ENCODE assay signal across 8 cellular contexts in genomic region chr1:116666090-116666489, GRCh38.
DNase-seq lines count a peak whose midpoint lies in the region; TF ChIP-seq lines count a peak whose summit lies in the region.

No MANE protein-coding gene starts in this region.

- H3K27ac Mint-ChIP-seq in T-helper 2 cell treated with Interferon-gamma antibody and Interleukin-4, amounts not matched to agents 5 μg/mL and 100 μg/mL, for 36 hours: no peak overlapping the region

- H3K27ac ChIP-seq in WERI-Rb-1 (no peak overlapping the region), iPS-20b (ENCODE audit: low read length) (no peak overlapping the region), skin epidermis (peak overlapping the region in 7 of 21 experiments; percentile 71 to 88 (median 85))

- H3K4me3 Mint-ChIP-seq in T-helper 2 cell treated with Interferon-gamma antibody and Interleukin-4, amounts not matched to agents 5 μg/mL and 100 μg/mL, for 36 hours: peak overlapping the region; percentile 76

- no peak overlapping the region; the same call in 1 of the 2 replicates for H3K9ac ChIP-seq in iPS-20b (ENCODE audit: low read depth, low read length)

- no peaks in the 10 kb centered on the region for H3K27me3 ChIP-seq in WERI-Rb-1 (ENCODE audit: insufficient read depth, low read depth, severe bottlenecking)
- peaks cover 22% of the 10 kb centered on the region for H3K27me3 ChIP-seq in iPS-20b (ENCODE audit: insufficient read depth, low read length)

- DNase-seq in T-helper 2 cell treated with Interferon-gamma antibody and Interleukin-4, amounts not matched to agents 5 μg/mL and 100 μg/mL, for 36 hours (ENCODE audit: low spot score): no peak
- DNase-seq in T-helper 2 cell (no peak), WERI-Rb-1 (no peak), COLO829 (ENCODE audit: low spot score) (no peak), medulla oblongata (ENCODE audit: extremely low spot score) (no peak), OCI-M1 (lab: John Stamatoyannopoulos, UW) (no peak)

- H3K4me3 ChIP-seq in WERI-Rb-1 (ENCODE audit: low read depth, low read length) (peak overlapping the region; percentile 83), iPS-20b (ENCODE audit: low read length) (peak overlapping the region; percentile 87), skin epidermis (peak overlapping the region; percentile 60 to 84 (median 67))

- no peak for TF ChIP-seq CTCF in WERI-Rb-1 (IDR thresholded peaks at IDR 0.05; ENCODE audit: low read depth, low read length)

- no peaks in the 10 kb centered on the region for H3K36me3 Mint-ChIP-seq in T-helper 2 cell treated with Interferon-gamma antibody and Interleukin-4, amounts not matched to agents 5 μg/mL and 100 μg/mL, for 36 hours (ENCODE audit: low read depth)

- H3K4me1 ChIP-seq in iPS-20b (ENCODE audit: insufficient read depth, low read length): peaks cover 3% of the 10 kb centered on the region; the same call in 1 of the 2 replicates

- H3K36me3 ChIP-seq in WERI-Rb-1 (no peaks in the 10 kb centered on the region), iPS-20b (ENCODE audit: insufficient read depth, low read depth, low read length) (peaks cover 6% of the 10 kb centered on the region; the same call in 1 of the 2 replicates)

- H3K9me3 Mint-ChIP-seq in T-helper 2 cell treated with Interferon-gamma antibody and Interleukin-4, amounts not matched to agents 5 μg/mL and 100 μg/mL, for 36 hours: no peaks in the 10 kb centered on the region

- peaks cover 51% of the 10 kb centered on the region for H3K27me3 Mint-ChIP-seq in T-helper 2 cell treated with Interferon-gamma antibody and Interleukin-4, amounts not matched to agents 5 μg/mL and 100 μg/mL, for 36 hours (ENCODE audit: low read depth)

- H3K9me3 ChIP-seq in WERI-Rb-1 (ENCODE audit: severe bottlenecking): no peaks in the 10 kb centered on the region
- H3K9me3 ChIP-seq in iPS-20b (ENCODE audit: insufficient read depth, low read depth, low read length): no peaks in the 10 kb centered on the region

- H3K4me1 Mint-ChIP-seq in T-helper 2 cell treated with Interferon-gamma antibody and Interleukin-4, amounts not matched to agents 5 μg/mL and 100 μg/mL, for 36 hours (ENCODE audit: low read depth): peaks cover 8% of the 10 kb centered on the region
